Comparison of ENCODE assay signal across 24 cellular contexts in genomic region chr15:101132390-101133180, GRCh38.
"Had no signal": no experiment of that assay in that cellular context is flagged by ENCODE, and none has a peak within 500 bp of the region (broad histone marks: within the 10 kb centered on the region; RNA-seq: fewer than 3 reads in every experiment).

No MANE protein-coding gene starts in this region.

- H3K4me2 ChIP-seq: SK-N-SH had no signal

- H3K36me3 ChIP-seq: Peyer's patch, SJCRH30 had no signal

- FAIRE-seq: astrocyte had no signal

- DNase-seq: activated CD4-positive, alpha-beta T cell treated with anti-CD3 and anti-CD28 coated beads for 48 hours; activated CD4-positive, alpha-beta T cell treated with anti-CD3 and anti-CD28 coated beads, Interleukin-2, amount 50 U/mL, for 4 hours; activated CD4-positive, CD25-positive, alpha-beta regulatory T cell treated with anti-CD3 and anti-CD28 coated beads, Interleukin-2, amount 50 U/mL, for 72 hours; activated CD8-positive, alpha-beta T cell treated with anti-CD3 and anti-CD28 coated beads, Interleukin-2, amount 10 ng/mL, durations not matched to agents 7 days and 5 days; activated effector memory CD4-positive, alpha-beta T cell treated with Interleukin-2 at 50 U/mL for 16 hours; activated naive CD4-positive, alpha-beta T cell treated with Interleukin-2 at 50 U/mL for 16 hours; activated naive CD8-positive, alpha-beta T cell treated with anti-CD3 and anti-CD28 coated beads, Interleukin-2, amount 50 U/mL, for 24 hours; activated T-cell treated with anti-CD3 and anti-CD28 coated beads, Interleukin-2, amount 50 U/mL, for 24 hours; amniotic stem cell; MM.1S; NCI-H1105; NCI-H1436; NCI-H187; NCI-H2081; NCI-H510A treated with DMSO at 0.1 percent for 48 hours; NCI-H69; Peyer's patch; Right ventricle myocardium superior; SJCRH30; SK-N-SH; T-helper 1 cell had no signal

- H3K9ac ChIP-seq: SK-N-SH had no signal

- H3K4me3 ChIP-seq: Peyer's patch, SJCRH30 had no signal

- H3K9me3 ChIP-seq: Peyer's patch, SK-N-SH had no signal

- ATAC-seq: activated CD8-positive, alpha-beta T cell treated with anti-CD3 and anti-CD28 coated beads, Interleukin-2, amount 10 ng/mL, durations not matched to agents 7 days and 5 days; activated naive CD4-positive, alpha-beta T cell treated with anti-CD3 and anti-CD28 coated beads, Interleukin-2, amount 50 U/mL, for 72 hours; activated naive CD8-positive, alpha-beta T cell treated with anti-CD3 and anti-CD28 coated beads, Interleukin-2, amount 50 U/mL, for 24 hours had no signal

- H3K27me3 ChIP-seq: Peyer's patch, SJCRH30 had no signal

- H3K27ac ChIP-seq: Peyer's patch, RWPE1, SJCRH30 had no signal
